ENCODE assay signal across 16 cellular contexts in genomic region chr5:138230261-138230660, GRCh38. TPM values are rescaled to one million over a fixed set of nuclear protein-coding genes. Genes with fewer than 3 reads are reported as not detected.
DNase-seq lines count a peak whose midpoint lies in the region; ATAC-seq and TF ChIP-seq lines count a peak whose summit lies in the region.
"Had no signal": no experiment of that assay in that cellular context is flagged by ENCODE, and none has a peak within 500 bp of the region (broad histone marks: within the 10 kb centered on the region; RNA-seq: fewer than 3 reads in every experiment).

No MANE protein-coding gene starts in this region.

- H3K4me1 Mint-ChIP-seq in activated CD8-positive, alpha-beta memory T cell treated with anti-CD3 and anti-CD28 coated beads, Interleukin-2, amount 10 ng/mL, durations not matched to agents 7 days and 5 days, result no peaks in the 10 kb centered on the region
- H3K4me1 Mint-ChIP-seq: CD4-positive, CD25-positive, alpha-beta regulatory T cell; immature natural killer cell; stimulated activated naive CD8-positive, alpha-beta T cell treated with anti-CD3 and anti-CD28 coated beads, Interleukin-15, amount 100 ng/mL, for 72 hours had no signal

- peak; percentile 36 for DNase-seq in ELR (ENCODE audit: low read depth)
- peak; percentile 61 for DNase-seq in SK-N-DZ (ENCODE audit: low spot score)
- DNase-seq in fibroblast of the aortic adventitia (ENCODE audit: low read depth), result peak; percentile 87
- peak; percentile 24 for DNase-seq in retina
- no peak for DNase-seq in DMS153 (lab: John Stamatoyannopoulos, UW)
- DNase-seq in ascending aorta (ENCODE audit: low spot score in 2 of 2), result no peak
- DNase-seq in activated CD8-positive, alpha-beta memory T cell treated with anti-CD3 and anti-CD28 coated beads, Interleukin-2, amount 10 ng/mL, durations not matched to agents 7 days and 5 days, result no peak
- DNase-seq: activated CD4-positive, alpha-beta memory T cell treated with anti-CD3 and anti-CD28 coated beads for 36 hours; activated naive CD4-positive, alpha-beta T cell; CD4-positive, CD25-positive, alpha-beta regulatory T cell; immature natural killer cell; stimulated activated naive CD8-positive, alpha-beta T cell treated with anti-CD3 and anti-CD28 coated beads, Interleukin-15, amount 100 ng/mL, for 72 hours had no signal

- H3K27ac Mint-ChIP-seq in activated CD8-positive, alpha-beta memory T cell treated with anti-CD3 and anti-CD28 coated beads, Interleukin-2, amount 10 ng/mL, durations not matched to agents 7 days and 5 days, result no peak overlapping the region
- H3K27ac Mint-ChIP-seq: activated CD4-positive, alpha-beta memory T cell treated with anti-CD3 and anti-CD28 coated beads for 36 hours; CD4-positive, CD25-positive, alpha-beta regulatory T cell; immature natural killer cell; stimulated activated naive CD8-positive, alpha-beta T cell treated with anti-CD3 and anti-CD28 coated beads, Interleukin-15, amount 100 ng/mL, for 72 hours; T-helper 1 cell treated with Interleukin-12 subunit alpha and Interleukin-12 subunit beta and Interleukin-4 antibody, amounts not matched to agents 30 μg/mL and 1 μg/mL, for 36 hours had no signal

- CTCF ChIA-PET in activated CD8-positive, alpha-beta memory T cell treated with anti-CD3 and anti-CD28 coated beads, Interleukin-2, amount 10 ng/mL, durations not matched to agents 7 days and 5 days (lab: Charles Lee), result interaction anchor here (1.3 to 1.5 kb wide), 2 partner anchors 9 to 10 kb away, joined by 3 to 4 read pairs; no protein-coding TSS in a partner anchor

- H3K4me3 Mint-ChIP-seq in activated CD8-positive, alpha-beta memory T cell treated with anti-CD3 and anti-CD28 coated beads, Interleukin-2, amount 10 ng/mL, durations not matched to agents 7 days and 5 days, result no peak overlapping the region
- H3K4me3 Mint-ChIP-seq: activated CD4-positive, alpha-beta memory T cell treated with anti-CD3 and anti-CD28 coated beads for 36 hours; CD4-positive, CD25-positive, alpha-beta regulatory T cell; immature natural killer cell; stimulated activated naive CD8-positive, alpha-beta T cell treated with anti-CD3 and anti-CD28 coated beads, Interleukin-15, amount 100 ng/mL, for 72 hours; T-helper 1 cell treated with Interleukin-12 subunit alpha and Interleukin-12 subunit beta and Interleukin-4 antibody, amounts not matched to agents 30 μg/mL and 1 μg/mL, for 36 hours had no signal

- H3K27me3 ChIP-seq in ascending aorta, result no peaks in the 10 kb centered on the region
- H3K27me3 ChIP-seq: esophagus muscularis mucosa had no signal

- no peaks in the 10 kb centered on the region for H3K36me3 Mint-ChIP-seq in activated CD8-positive, alpha-beta memory T cell treated with anti-CD3 and anti-CD28 coated beads, Interleukin-2, amount 10 ng/mL, durations not matched to agents 7 days and 5 days

- TF ChIP-seq CTCF in fibroblast of the aortic adventitia (IDR thresholded peaks at IDR 0.05; ENCODE audit: insufficient read depth, low read length) (no peak), ascending aorta (IDR thresholded peaks at IDR 0.05) (no peak)

- no peak overlapping the region for H3K27ac ChIP-seq in ascending aorta
- H3K27ac ChIP-seq: esophagus muscularis mucosa had no signal

- intact Hi-C loops in ascending aorta (cut with DNase I), result no loop called here

- no peaks in the 10 kb centered on the region for H3K9me3 Mint-ChIP-seq in activated CD8-positive, alpha-beta memory T cell treated with anti-CD3 and anti-CD28 coated beads, Interleukin-2, amount 10 ng/mL, durations not matched to agents 7 days and 5 days (ENCODE audit: low read depth)

- H3K36me3 ChIP-seq in ascending aorta, result no peaks in the 10 kb centered on the region
- H3K36me3 ChIP-seq: esophagus muscularis mucosa had no signal

- H3K4me1 ChIP-seq in ascending aorta, result no peaks in the 10 kb centered on the region

- peaks cover 0 to 3% of the 10 kb centered on the region in 2 donors for H3K9me3 ChIP-seq in ascending aorta

- H3K4me3 ChIP-seq in fibroblast of the aortic adventitia (ENCODE audit: low read depth, low read length) (no peak overlapping the region), ascending aorta (no peak overlapping the region)
- H3K4me3 ChIP-seq: esophagus muscularis mucosa had no signal

- H3K27me3 Mint-ChIP-seq in activated CD8-positive, alpha-beta memory T cell treated with anti-CD3 and anti-CD28 coated beads, Interleukin-2, amount 10 ng/mL, durations not matched to agents 7 days and 5 days, result peaks cover 28% of the 10 kb centered on the region

- no peak for ATAC-seq in GM19023 (IDR thresholded peaks at IDR 0.05; ENCODE audit: unreplicated experiment)
- ATAC-seq in activated CD8-positive, alpha-beta memory T cell treated with anti-CD3 and anti-CD28 coated beads, Interleukin-2, amount 10 ng/mL, durations not matched to agents 7 days and 5 days, result no peak
- ATAC-seq: stimulated activated naive CD8-positive, alpha-beta T cell treated with anti-CD3 and anti-CD28 coated beads, Interleukin-15, amount 100 ng/mL, for 72 hours had no signal

RNA-seq across cellular contexts. Expression of gene CDC23, which starts 17.1 kb away (rescaled TPM):
- 45.8 and 48.2 TPM in 2 replicates for polyA plus RNA-seq in SK-N-DZ (2014; cell fraction: cytosol; rRNA removed)
- 58.9 and 68.5 TPM in 2 replicates for polyA plus RNA-seq in SK-N-DZ (2014; cell fraction: nucleus; rRNA removed)
- total RNA-seq in fibroblast of the aortic adventitia (ENCODE audit: low replicate concordance) (16.4 and 31.4 TPM in 2 replicates), ascending aorta (13.2 TPM)
- total RNA-seq in activated CD8-positive, alpha-beta memory T cell treated with anti-CD3 and anti-CD28 coated beads, Interleukin-2, amount 10 ng/mL, durations not matched to agents 7 days and 5 days, result 10 to 100 TPM; 37.0 to 42.7 TPM

RNA-seq across cellular contexts. Expression of gene GFRA3, which starts 44.2 kb away (rescaled TPM):
- 2.2 and 3.3 TPM in 2 replicates for polyA plus RNA-seq in SK-N-DZ (2014; cell fraction: cytosol; rRNA removed)
- 0.33 and 0.65 TPM in 2 replicates for polyA plus RNA-seq in SK-N-DZ (2014; cell fraction: nucleus; rRNA removed)
- total RNA-seq in fibroblast of the aortic adventitia (ENCODE audit: low replicate concordance) (not detected in 2 replicates), ascending aorta (not detected)
- under 1 TPM; 0.15 to 0.19 TPM for total RNA-seq in activated CD8-positive, alpha-beta memory T cell treated with anti-CD3 and anti-CD28 coated beads, Interleukin-2, amount 10 ng/mL, durations not matched to agents 7 days and 5 days
- total RNA-seq: CD4-positive, CD25-positive, alpha-beta regulatory T cell; renal cortical epithelial cell had no signal
- polyA plus RNA-seq: CD4-positive, CD25-positive, alpha-beta regulatory T cell; immature natural killer cell had no signal

RNA-seq across cellular contexts. Expression of gene KIF20A, which starts 51.3 kb away (rescaled TPM):
- polyA plus RNA-seq in SK-N-DZ (2014; cell fraction: cytosol; rRNA removed), result 193 and 213 TPM in 2 replicates
- polyA plus RNA-seq in SK-N-DZ (2014; cell fraction: nucleus; rRNA removed), result 219 and 238 TPM in 2 replicates
- total RNA-seq in fibroblast of the aortic adventitia (ENCODE audit: low replicate concordance) (1.3 and 24.7 TPM in 2 replicates), ascending aorta (not detected)
- 10 to 100 TPM; 61.7 to 64.3 TPM for total RNA-seq in activated CD8-positive, alpha-beta memory T cell treated with anti-CD3 and anti-CD28 coated beads, Interleukin-2, amount 10 ng/mL, durations not matched to agents 7 days and 5 days

RNA-seq across cellular contexts. Expression of gene BRD8, which starts 51.8 kb away (rescaled TPM):
- polyA plus RNA-seq in SK-N-DZ (2014; cell fraction: cytosol; rRNA removed), result 89.0 and 94.3 TPM in 2 replicates
- 221 and 254 TPM in 2 replicates for polyA plus RNA-seq in SK-N-DZ (2014; cell fraction: nucleus; rRNA removed)
- 61.2 and 314 TPM in 2 replicates for total RNA-seq in fibroblast of the aortic adventitia (ENCODE audit: low replicate concordance)
- 18.8 TPM for total RNA-seq in ascending aorta
- 10 to 100 TPM; 74.1 to 86.7 TPM for total RNA-seq in activated CD8-positive, alpha-beta memory T cell treated with anti-CD3 and anti-CD28 coated beads, Interleukin-2, amount 10 ng/mL, durations not matched to agents 7 days and 5 days

Comparison
In these comparisons a context has a peak if more than half of its experiments do, and no peak if none do; other contexts are left out.
1. DNase-seq: peak in ELR (single experiment), SK-N-DZ (single experiment), fibroblast of the aortic adventitia (single experiment) and retina (single experiment); none in DMS153 (single experiment), ascending aorta (0 of 2) and activated CD8-positive, alpha-beta memory T cell treated with anti-CD3 and anti-CD28 coated beads, Interleukin-2, amount 10 ng/mL, durations not matched to agents 7 days and 5 days (single experiment).